ENCODE assay signal across 20 cellular contexts in the genomic region with DNA sequence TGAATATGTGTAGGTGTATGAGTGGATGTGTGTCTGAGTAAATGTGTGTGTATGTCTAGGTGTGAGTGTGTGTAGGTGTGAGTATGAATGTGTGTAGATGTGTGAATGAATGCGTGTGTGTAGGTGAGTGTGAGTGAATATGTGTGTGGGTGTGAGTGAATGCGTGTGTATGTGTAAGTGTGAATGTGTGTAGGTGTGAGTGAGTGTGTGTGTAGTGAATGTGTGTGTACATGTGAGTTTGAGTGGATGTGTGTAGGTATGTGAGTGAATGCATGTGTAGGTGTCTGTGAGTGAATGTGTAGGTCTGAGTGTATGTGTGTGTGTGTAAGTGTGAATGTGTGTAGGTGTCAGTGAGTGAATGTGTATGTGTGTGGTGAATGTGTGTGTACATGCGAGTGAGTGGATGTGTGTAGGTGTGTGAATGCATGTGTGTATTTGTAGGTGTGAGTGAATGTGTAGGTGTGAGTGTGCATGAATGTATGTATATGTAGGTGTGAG.
DNase-seq lines count a peak whose midpoint lies in the region; ATAC-seq, FAIRE-seq and TF ChIP-seq lines count a peak whose summit lies in the region.
"Had no signal": no experiment of that assay in that cellular context is flagged by ENCODE, and none has a peak within 500 bp of the region (broad histone marks: within the 10 kb centered on the region; RNA-seq: fewer than 3 reads in every experiment).

No MANE protein-coding gene starts in this region.

- TF ChIP-seq CTCF in IMR-90 (conservative IDR thresholded peaks at IDR 0.05; ENCODE audit: low read depth, low read length): no peak
- TF ChIP-seq CTCF in bronchial epithelial cell (IDR thresholded peaks at IDR 0.05; ENCODE audit: insufficient read depth, low read length, severe bottlenecking): no peak
- no peak for TF ChIP-seq CTCF in GM13977 (IDR thresholded peaks at IDR 0.05; ENCODE audit: extremely low read depth, insufficient read depth, missing control alignments)

- intact Hi-C loops in IMR-90 (cut with micrococcal nuclease): no loop called here
- intact Hi-C loops in naive thymus-derived CD4-positive, alpha-beta T cell (cut with micrococcal nuclease): no loop called here

- no peaks in the 10 kb centered on the region for H3K4me1 ChIP-seq in IMR-90 (ENCODE audit: control insufficient read depth, insufficient read depth, low read length)
- H3K4me1 ChIP-seq in naive thymus-derived CD4-positive, alpha-beta T cell (ENCODE audit: control insufficient read depth in 2 of 2, insufficient read depth in 2 of 2, low read length in 2 of 2): no peaks in the 10 kb centered on the region
- no peaks in the 10 kb centered on the region for H3K4me1 ChIP-seq in CD8-positive, alpha-beta memory T cell (ENCODE audit: insufficient read depth, low read length)
- H3K4me1 ChIP-seq: BE2C had no signal

- no peak for ATAC-seq in IMR-90 (ENCODE audit: low read depth)
- peak; percentile 7 for ATAC-seq in naive thymus-derived CD4-positive, alpha-beta T cell
- ATAC-seq: GM23338 had no signal

- H3K9me1 ChIP-seq in IMR-90 (ENCODE audit: insufficient read depth, low read length): no peaks in the 10 kb centered on the region

- H2BK5ac ChIP-seq in IMR-90 (ENCODE audit: low read depth, low read length, poor library complexity, severe bottlenecking): peak overlapping the region; percentile 70

- no peaks in the 10 kb centered on the region for H3K36me3 ChIP-seq in IMR-90 (ENCODE audit: control insufficient read depth, insufficient read depth, low read length)
- no peaks in the 10 kb centered on the region for H3K36me3 ChIP-seq in bronchial epithelial cell (ENCODE audit: control insufficient read depth, insufficient read depth, low read length)
- H3K36me3 ChIP-seq in naive thymus-derived CD4-positive, alpha-beta T cell (ENCODE audit: control insufficient read depth in 2 of 3, insufficient read depth in 3 of 3, low read length in 3 of 3): no peaks in the 10 kb centered on the region
- H3K36me3 ChIP-seq in CD8-positive, alpha-beta memory T cell (ENCODE audit: insufficient read depth, low read length): no peaks in the 10 kb centered on the region
- H3K36me3 ChIP-seq: BE2C had no signal

- no peak overlapping the region for H2AK9ac ChIP-seq in IMR-90 (replicated peaks; ENCODE audit: low read depth, low read length, poor library complexity)

- no peak overlapping the region for H2BK20ac ChIP-seq in IMR-90 (ENCODE audit: low read depth, low read length)

- no peak overlapping the region for H3K4ac ChIP-seq in IMR-90 (ENCODE audit: low read depth, low read length)

- H4K8ac ChIP-seq in IMR-90 (ENCODE audit: low read depth in 2 of 2, low read length in 2 of 2): no peak overlapping the region

- H4K91ac ChIP-seq in IMR-90 (ENCODE audit: insufficient read depth, low read depth, low read length): no peak overlapping the region

- no peaks in the 10 kb centered on the region for H3K4me1 Mint-ChIP-seq in naive thymus-derived CD4-positive, alpha-beta T cell
- H3K4me1 Mint-ChIP-seq in CD8-positive, alpha-beta memory T cell: no peaks in the 10 kb centered on the region
- H3K4me1 Mint-ChIP-seq: CD4-positive, alpha-beta memory T cell had no signal

- dilution Hi-C loops in IMR-90 (cut with HindIII; ENCODE audit: low sequenced_read_pairs, unreplicated experiment): no loop called here

- 77 to 100% methylated on average over 2 to 3 of the region's 3 CpGs for WGBS in IMR-90 (ENCODE audit: extremely low coverage in 2 of 2, insufficient read length in 1 of 2), 2 experiments

- no peaks in the 10 kb centered on the region for H4K20me1 ChIP-seq in IMR-90 (ENCODE audit: insufficient read depth, low read length)

- H3K79me1 ChIP-seq in IMR-90 (ENCODE audit: low read depth in 1 of 2, low read length in 2 of 2): no peaks in the 10 kb centered on the region

- peaks cover 50% of the 10 kb centered on the region for H3K9me3 ChIP-seq in IMR-90 (ENCODE audit: control insufficient read depth, insufficient read depth, low read length)
- no peaks in the 10 kb centered on the region for H3K9me3 ChIP-seq in naive thymus-derived CD4-positive, alpha-beta T cell (ENCODE audit: control insufficient read depth in 2 of 3, low read length in 3 of 3)
- no peaks in the 10 kb centered on the region for H3K9me3 ChIP-seq in CD8-positive, alpha-beta memory T cell (ENCODE audit: low read length)
- H3K9me3 ChIP-seq: BE2C had no signal

- DNase-seq in GM12892 (ENCODE audit: insufficient read length) (no peak), IMR-90 (no peak), bronchial epithelial cell (ENCODE audit: low read depth) (no peak), GM13977 (ENCODE audit: low spot score) (no peak), hepatic stellate cell (ENCODE audit: low spot score) (no peak)
- no peak for DNase-seq in naive thymus-derived CD4-positive, alpha-beta T cell
- no peak for DNase-seq in CD8-positive, alpha-beta memory T cell
- DNase-seq: BE2C; CD4-positive, alpha-beta memory T cell; COR-L47; DMS153; DMS79 treated with DMSO at 0.1 percent for 48 hours; EL; HCEC 1CT; Karpas-422 had no signal

- H3K23ac ChIP-seq in IMR-90 (ENCODE audit: low read depth, low read length): no peak overlapping the region

- no peak overlapping the region for H2BK15ac ChIP-seq in IMR-90 (ENCODE audit: low read depth, low read length)

- H3K14ac ChIP-seq in IMR-90 (replicated peaks; ENCODE audit: low read depth, low read length): no peak overlapping the region

- H2AFZ ChIP-seq in IMR-90 (replicated peaks; ENCODE audit: low read length, poor library complexity): no peak overlapping the region
- H2AFZ ChIP-seq: GM23338 had no signal

- no peak for TF ChIP-seq RAD21 in IMR-90 (IDR thresholded peaks at IDR 0.05; ENCODE audit: low read length)

- no TSS peak for BruUV-seq in IMR-90 (replicated peaks; lab: Mats Ljungman, UMichigan)

- H3K9ac ChIP-seq in IMR-90 (ENCODE audit: low read depth, low read length): no peak overlapping the region

- CTCF ChIA-PET in IMR-90 (lab: Yijun Ruan, JAX): no interaction called here
- CTCF ChIA-PET in naive thymus-derived CD4-positive, alpha-beta T cell (lab: Charles Lee): no interaction called here
- CTCF ChIA-PET in CD8-positive, alpha-beta memory T cell (lab: Charles Lee): no interaction called here

- H3K4me3 ChIP-seq in IMR-90 (ENCODE audit: insufficient read depth, low read depth, low read length) (no peak overlapping the region), bronchial epithelial cell (ENCODE audit: low read depth, low read length) (no peak overlapping the region)
- H3K4me3 ChIP-seq in naive thymus-derived CD4-positive, alpha-beta T cell (ENCODE audit: low read length): no peak overlapping the region
- H3K4me3 ChIP-seq in CD8-positive, alpha-beta memory T cell (ENCODE audit: low read length): no peak overlapping the region
- H3K4me3 ChIP-seq: GM23338 had no signal

- H3K27ac Mint-ChIP-seq in naive thymus-derived CD4-positive, alpha-beta T cell: no peak overlapping the region
- H3K27ac Mint-ChIP-seq in CD8-positive, alpha-beta memory T cell: no peak overlapping the region
- H3K27ac Mint-ChIP-seq: CD4-positive, alpha-beta memory T cell; GM23338 had no signal

- no peaks in the 10 kb centered on the region for H3K36me3 Mint-ChIP-seq in naive thymus-derived CD4-positive, alpha-beta T cell
- no peaks in the 10 kb centered on the region for H3K36me3 Mint-ChIP-seq in CD8-positive, alpha-beta memory T cell
- H3K36me3 Mint-ChIP-seq: CD4-positive, alpha-beta memory T cell had no signal

- peak; percentile 40 for FAIRE-seq in GM12892 (lab: Jason Lieb, UNC)
- FAIRE-seq in bronchial epithelial cell (lab: Jason Lieb, UNC): peak; percentile 76
- FAIRE-seq: A204.1, G401.6, GM18507 had no signal

- H3K18ac ChIP-seq in IMR-90 (ENCODE audit: low read depth, low read length): no peak overlapping the region

- no peak overlapping the region for H3K4me2 ChIP-seq in IMR-90 (ENCODE audit: low read depth, low read length)
- H3K4me2 ChIP-seq: GM23338 had no signal

- H3K27me3 ChIP-seq in IMR-90 (ENCODE audit: control insufficient read depth, insufficient read depth, low read length): no peaks in the 10 kb centered on the region
- no peaks in the 10 kb centered on the region for H3K27me3 ChIP-seq in bronchial epithelial cell (ENCODE audit: control insufficient read depth, insufficient read depth, low read length)
- no peaks in the 10 kb centered on the region for H3K27me3 ChIP-seq in naive thymus-derived CD4-positive, alpha-beta T cell (ENCODE audit: control insufficient read depth in 2 of 2, insufficient read depth in 2 of 2, low read length in 2 of 2)
- H3K27me3 ChIP-seq in CD8-positive, alpha-beta memory T cell (ENCODE audit: insufficient read depth, low read length, poor library complexity, severe bottlenecking): no peaks in the 10 kb centered on the region
- H3K27me3 ChIP-seq: BE2C had no signal

- in situ Hi-C loops in IMR-90 (cut with MboI; ENCODE audit: low sequenced_read_pairs): no loop called here
- in situ Hi-C loops in GM13977 (cut with MboI; ENCODE audit: low pct_unique_long_range_greater_than_20kb, low sequenced_read_pairs, unreplicated experiment): no loop called here

- H2BK120ac ChIP-seq in IMR-90 (ENCODE audit: low read depth, low read length): no peak overlapping the region

- no peak overlapping the region for H3K56ac ChIP-seq in IMR-90 (ENCODE audit: extremely low read depth, insufficient read depth, low read length)

- H3K27ac ChIP-seq in IMR-90 (ENCODE audit: insufficient read depth, low read length): no peak overlapping the region
- no peak overlapping the region for H3K27ac ChIP-seq in naive thymus-derived CD4-positive, alpha-beta T cell (ENCODE audit: low read depth, low read length)
- no peak overlapping the region for H3K27ac ChIP-seq in CD8-positive, alpha-beta memory T cell (ENCODE audit: low read depth, low read length)
- H3K27ac ChIP-seq: C4-2B had no signal

- no peak overlapping the region for H2AK5ac ChIP-seq in IMR-90 (ENCODE audit: low read depth, low read length)

- POLR2A ChIA-PET in IMR-90 (lab: Charles Lee; ENCODE audit: unreplicated experiment): no interaction called here
- POLR2A ChIA-PET in naive thymus-derived CD4-positive, alpha-beta T cell (lab: Charles Lee): no interaction called here
- POLR2A ChIA-PET in CD8-positive, alpha-beta memory T cell (lab: Charles Lee): no interaction called here

- H4K5ac ChIP-seq in IMR-90 (ENCODE audit: low read depth, low read length): no peak overlapping the region

- peaks cover 0 to 2% (median 0%) of the 10 kb centered on the region in 11 donors for H3K9me3 Mint-ChIP-seq in naive thymus-derived CD4-positive, alpha-beta T cell
- H3K9me3 Mint-ChIP-seq in CD8-positive, alpha-beta memory T cell: no peaks in the 10 kb centered on the region
- H3K9me3 Mint-ChIP-seq: CD4-positive, alpha-beta memory T cell had no signal

- no peak overlapping the region for H3K4me3 Mint-ChIP-seq in naive thymus-derived CD4-positive, alpha-beta T cell
- no peak overlapping the region for H3K4me3 Mint-ChIP-seq in CD8-positive, alpha-beta memory T cell
- H3K4me3 Mint-ChIP-seq: CD4-positive, alpha-beta memory T cell; GM23338 had no signal

- peaks cover 0 to 18% (median under 1%) of the 10 kb centered on the region in 5 donors for H3K27me3 Mint-ChIP-seq in naive thymus-derived CD4-positive, alpha-beta T cell
- peaks cover 3% of the 10 kb centered on the region in 2 donors for H3K27me3 Mint-ChIP-seq in CD8-positive, alpha-beta memory T cell

- TF ChIP-seq POLR2A in GM12892 (IDR thresholded peaks at IDR 0.05; ENCODE audit: low read depth, low read length) (no peak), IMR-90 (IDR thresholded peaks at IDR 0.05; ENCODE audit: low read depth, low read length) (no peak)

TF ChIP-seq in IMR-90, 13 proteins besides CTCF, POLR2A, EP300 and RAD21 (continues in another document):
- TF ChIP-seq BHLHE40 (IDR thresholded peaks at IDR 0.05; ENCODE audit: low read depth, low read length): no peak
